19 cellular contexts compared by ENCODE assay signal in genomic region chr4:60897415-60897814, GRCh38.
DNase-seq lines count a peak whose midpoint lies in the region; ATAC-seq, FAIRE-seq and TF ChIP-seq lines count a peak whose summit lies in the region.
"Had no signal": no experiment of that assay in that cellular context is flagged by ENCODE, and none has a peak within 500 bp of the region (broad histone marks: within the 10 kb centered on the region; RNA-seq: fewer than 3 reads in every experiment).

No MANE protein-coding gene starts in this region.

- H3K36me3 ChIP-seq in naive thymus-derived CD4-positive, alpha-beta T cell (ENCODE audit: control insufficient read depth in 2 of 3, insufficient read depth in 3 of 3, low read length in 3 of 3): no peaks in the 10 kb centered on the region
- H3K36me3 ChIP-seq: BE2C, SJSA1 had no signal

- H3K27me3 Mint-ChIP-seq in mesothelial cell of epicardium (ENCODE audit: low read depth): no peaks in the 10 kb centered on the region
- H3K27me3 Mint-ChIP-seq in naive thymus-derived CD4-positive, alpha-beta T cell: no peaks in the 10 kb centered on the region

- no peaks in the 10 kb centered on the region for H3K36me3 Mint-ChIP-seq in mesothelial cell of epicardium
- H3K36me3 Mint-ChIP-seq in naive thymus-derived CD4-positive, alpha-beta T cell: no peaks in the 10 kb centered on the region

- H3K4me3 ChIP-seq in cardiac fibroblast (replicated peaks in 1 of 2; ENCODE audit: low read depth in 2 of 2, low read length in 2 of 2): no peak overlapping the region
- no peak overlapping the region for H3K4me3 ChIP-seq in naive thymus-derived CD4-positive, alpha-beta T cell (ENCODE audit: low read length)
- H3K4me3 ChIP-seq: SJSA1 had no signal

- intact Hi-C loops in naive thymus-derived CD4-positive, alpha-beta T cell (cut with micrococcal nuclease): no loop called here

- H3K9me3 ChIP-seq in naive thymus-derived CD4-positive, alpha-beta T cell (ENCODE audit: control insufficient read depth in 2 of 3, low read length in 3 of 3): no peaks in the 10 kb centered on the region
- H3K9me3 ChIP-seq: BE2C, SJSA1 had no signal

- H3K4me1 Mint-ChIP-seq in mesothelial cell of epicardium: peaks cover 16% of the 10 kb centered on the region
- no peaks in the 10 kb centered on the region for H3K4me1 Mint-ChIP-seq in naive thymus-derived CD4-positive, alpha-beta T cell

- H3K27ac ChIP-seq in naive thymus-derived CD4-positive, alpha-beta T cell (ENCODE audit: low read depth, low read length): no peak overlapping the region
- H3K27ac ChIP-seq: SJSA1 had no signal

- DNase-seq in D721Med (ENCODE audit: insufficient read length, low spot score): no peak
- peak; percentile 33 for DNase-seq in DMS53 treated with DMSO at 0.1 percent for 48 hours (lab: John Stamatoyannopoulos, UW; ENCODE audit: unreplicated experiment)
- peak; percentile 1 to 38 for DNase-seq in cardiac fibroblast (ENCODE audit: low read depth in 2 of 2)
- DNase-seq in mesothelial cell of epicardium (ENCODE audit: low spot score in 2 of 2, unreplicated experiment in 2 of 2): no peak
- no peak for DNase-seq in naive thymus-derived CD4-positive, alpha-beta T cell
- DNase-seq in activated CD8-positive, alpha-beta memory T cell treated with anti-CD3 and anti-CD28 coated beads for 24 hours: no peak
- no peak for DNase-seq in NCI-H1694 (lab: John Stamatoyannopoulos, UW)
- DNase-seq: BE2C, H9, KG1, NCI-H1694 treated with DMSO at 0.1 percent for 48 hours, NCI-H2081 treated with DMSO at 0.1 percent for 48 hours, NCI-H446 treated with DMSO at 0.1 percent for 48 hours, NCI-H748 treated with DMSO at 0.1 percent for 48 hours, OCI-M1 had no signal

- H3K4me1 ChIP-seq in naive thymus-derived CD4-positive, alpha-beta T cell (ENCODE audit: control insufficient read depth in 2 of 2, insufficient read depth in 2 of 2, low read length in 2 of 2): no peaks in the 10 kb centered on the region
- H3K4me1 ChIP-seq: BE2C, SJSA1 had no signal

- TF ChIP-seq CTCF in D721Med (IDR thresholded peaks at IDR 0.05; ENCODE audit: insufficient read depth, missing control alignments): no peak
- no peak for TF ChIP-seq CTCF in cardiac fibroblast (IDR thresholded peaks at IDR 0.05; ENCODE audit: low read depth, low read length)
- no peak for TF ChIP-seq CTCF in mesothelial cell of epicardium (IDR thresholded peaks at IDR 0.05; ENCODE audit: unreplicated experiment)

- H3K9me3 Mint-ChIP-seq in mesothelial cell of epicardium: peaks cover 13% of the 10 kb centered on the region
- peaks cover 0 to 18% (median 6%) of the 10 kb centered on the region in 11 donors for H3K9me3 Mint-ChIP-seq in naive thymus-derived CD4-positive, alpha-beta T cell
- H3K9me3 Mint-ChIP-seq: H9 had no signal

- ATAC-seq in naive thymus-derived CD4-positive, alpha-beta T cell: no peak
- ATAC-seq: Right ventricle myocardium inferior had no signal

- CTCF ChIA-PET in naive thymus-derived CD4-positive, alpha-beta T cell (lab: Charles Lee): no interaction called here

- H3K27me3 ChIP-seq in naive thymus-derived CD4-positive, alpha-beta T cell (ENCODE audit: control insufficient read depth in 2 of 2, insufficient read depth in 2 of 2, low read length in 2 of 2): no peaks in the 10 kb centered on the region
- H3K27me3 ChIP-seq: BE2C, SJSA1 had no signal

- FAIRE-seq in D721Med (lab: Jason Lieb, UNC): peak; percentile 21
- FAIRE-seq: GM12891, HTR-8/SVneo had no signal

- POLR2A ChIA-PET in naive thymus-derived CD4-positive, alpha-beta T cell (lab: Charles Lee): no interaction called here

- H3K4me3 Mint-ChIP-seq in mesothelial cell of epicardium: no peak overlapping the region
- no peak overlapping the region for H3K4me3 Mint-ChIP-seq in naive thymus-derived CD4-positive, alpha-beta T cell
- H3K4me3 Mint-ChIP-seq: H9 had no signal

- peak overlapping the region; percentile 19 for H3K27ac Mint-ChIP-seq in mesothelial cell of epicardium
- no peak overlapping the region for H3K27ac Mint-ChIP-seq in naive thymus-derived CD4-positive, alpha-beta T cell
- H3K27ac Mint-ChIP-seq: H9 had no signal

Comparison
In these comparisons a context has a peak if more than half of its experiments do, and no peak if none do; other contexts are left out.
1. DNase-seq: peak in DMS53 treated with DMSO at 0.1 percent for 48 hours (single experiment) and cardiac fibroblast (2 of 2); none in D721Med (single experiment), mesothelial cell of epicardium (0 of 2), naive thymus-derived CD4-positive, alpha-beta T cell (0 of 9), activated CD8-positive, alpha-beta memory T cell treated with anti-CD3 and anti-CD28 coated beads for 24 hours (single experiment) and NCI-H1694 (single experiment).